In genomic region chr4:78410651-78411050, GRCh38 we compare ENCODE assay signal across 28 cellular contexts.
A peak's percentile ranks its signal among the peaks of the same experiment; 100 is the strongest.
DNase-seq lines count a peak whose midpoint lies in the region; ATAC-seq and TF ChIP-seq lines count a peak whose summit lies in the region.
"Had no signal": no experiment of that assay in that cellular context is flagged by ENCODE, and none has a peak within 500 bp of the region (broad histone marks: within the 10 kb centered on the region; RNA-seq: fewer than 3 reads in every experiment).

No MANE protein-coding gene starts in this region.

- H3K9me3 ChIP-seq in adipocyte (ENCODE audit: control insufficient read depth, low read length) (no peaks in the 10 kb centered on the region), right cardiac atrium (ENCODE audit: control insufficient read depth, low read length) (no peaks in the 10 kb centered on the region)
- H3K9me3 ChIP-seq: Peyer's patch had no signal

- H4K20me1 ChIP-seq in GM23338 (replicated peaks; ENCODE audit: insufficient read depth), result peaks cover 5% of the 10 kb centered on the region; the same call in 1 of the 2 replicates

- DNase-seq in AG08395 (ENCODE audit: low spot score) (peak; percentile 23), EH (ENCODE audit: low read depth) (peak; percentile 67), HS-27A (ENCODE audit: low read depth) (peak; percentile 19), adipocyte (ENCODE audit: low read depth) (peak; percentile 46), GM23338 (ENCODE audit: low spot score) (no peak), NCI-H146 treated with DMSO at 0.1 percent for 48 hours (lab: John Stamatoyannopoulos, UW; ENCODE audit: unreplicated experiment) (no peak), DMS 273 (lab: John Stamatoyannopoulos, UW; ENCODE audit: unreplicated experiment) (no peak), right cardiac atrium (no peak)
- DNase-seq: 8988T; ACHN; AML-193; C1 segment of cervical spinal cord; CD4-positive, alpha-beta memory T cell; COR-L47; DMS153; DND-41; HCEC 1CT; MM.1S; NCI-H1417; NCI-H1694 treated with DMSO at 0.1 percent for 48 hours; NCI-H2081; NCI-H2171; NCI-H226; NCI-H510A; Peyer's patch had no signal

- 83% methylated on average over 1 of the region's 1 CpG for WGBS in right cardiac atrium

- H3K4me3 Mint-ChIP-seq in GM23338, result no peak overlapping the region
- H3K4me3 Mint-ChIP-seq: CD4-positive, alpha-beta memory T cell; IgD-negative memory B cell had no signal

- no peaks in the 10 kb centered on the region for H3K79me2 ChIP-seq in GM23338 (replicated peaks; ENCODE audit: insufficient read depth)

- intact Hi-C loops in right cardiac atrium (cut with DNase I), result no loop called here

- TF ChIP-seq CTCF in GM23338 (conservative IDR thresholded peaks at IDR 0.05; ENCODE audit: low read depth in 2 of 2), result no peak

- no peak overlapping the region for H3K27ac Mint-ChIP-seq in GM23338
- H3K27ac Mint-ChIP-seq: CD4-positive, alpha-beta memory T cell; IgD-negative memory B cell had no signal

- H3K4me1 Mint-ChIP-seq in GM23338, result 0 out of 3 replicates have a peak, but pooled peaks cover 2% of the 10 kb centered on the region
- H3K4me1 Mint-ChIP-seq: CD4-positive, alpha-beta memory T cell; IgD-negative memory B cell had no signal

- H3K27ac ChIP-seq in GM23338 (ENCODE audit: low read depth) (no peak overlapping the region), right cardiac atrium (ENCODE audit: low read length) (no peak overlapping the region)
- H3K27ac ChIP-seq: KMS-11, Peyer's patch had no signal

- ATAC-seq in GM23338 (no peak), right cardiac atrium (no peak)
- ATAC-seq: GM12878 had no signal

- no peaks in the 10 kb centered on the region for H3F3A ChIP-seq in GM23338 (replicated peaks; ENCODE audit: low read depth)

- no peak overlapping the region for H3K4me2 ChIP-seq in GM23338
- H3K4me2 ChIP-seq: KMS-11 had no signal

- no peak overlapping the region for H3K9ac ChIP-seq in adipocyte (ENCODE audit: low read length)
- H3K9ac ChIP-seq: KMS-11 had no signal

- peaks cover 35% of the 10 kb centered on the region for H3K36me3 Mint-ChIP-seq in GM23338 (ENCODE audit: low read depth)
- H3K36me3 Mint-ChIP-seq: CD4-positive, alpha-beta memory T cell had no signal

- no peaks in the 10 kb centered on the region for H3K9me2 ChIP-seq in GM23338 (ENCODE audit: insufficient read depth)

- no peak overlapping the region for H2AFZ ChIP-seq in GM23338

- H3K27me3 ChIP-seq in adipocyte (replicated peaks; ENCODE audit: control insufficient read depth, insufficient read depth, low read length) (no peaks in the 10 kb centered on the region), GM23338 (ENCODE audit: insufficient read depth) (no peaks in the 10 kb centered on the region), right cardiac atrium (ENCODE audit: control insufficient read depth, insufficient read depth) (no peaks in the 10 kb centered on the region)
- H3K27me3 ChIP-seq: Peyer's patch had no signal

- H3K4me3 ChIP-seq in adipocyte (ENCODE audit: low read length), result no peak overlapping the region
- no peak overlapping the region for H3K4me3 ChIP-seq in GM23338
- no peak overlapping the region for H3K4me3 ChIP-seq in right cardiac atrium (ENCODE audit: low read length)
- H3K4me3 ChIP-seq: GM12878, Peyer's patch had no signal

- peaks cover 12% of the 10 kb centered on the region for H3K4me1 ChIP-seq in adipocyte (ENCODE audit: control insufficient read depth, insufficient read depth, low read length)
- H3K4me1 ChIP-seq in GM23338 (ENCODE audit: insufficient read depth), result no peaks in the 10 kb centered on the region
- H3K4me1 ChIP-seq in right cardiac atrium (ENCODE audit: control insufficient read depth, insufficient read depth, low read length), result no peaks in the 10 kb centered on the region
- H3K4me1 ChIP-seq: Peyer's patch had no signal

- H3K36me3 ChIP-seq in adipocyte (ENCODE audit: control insufficient read depth, insufficient read depth, low read length, severe bottlenecking), result no peaks in the 10 kb centered on the region
- H3K36me3 ChIP-seq in GM23338 (ENCODE audit: insufficient read depth), result peaks cover 19% of the 10 kb centered on the region
- H3K36me3 ChIP-seq: Peyer's patch had no signal

- no peaks in the 10 kb centered on the region for H3K9me3 Mint-ChIP-seq in GM23338
- H3K9me3 Mint-ChIP-seq: CD4-positive, alpha-beta memory T cell had no signal

- peaks cover 2% of the 10 kb centered on the region for H3K27me3 Mint-ChIP-seq in GM23338 (ENCODE audit: insufficient read depth, low read depth, poor library complexity)

TF ChIP-seq in GM23338, 12 proteins besides CTCF, POLR2A, EP300 and RAD21 (continues in another document):
- TF ChIP-seq ZNF331 (CRISPR knock-in tag; IDR thresholded peaks at IDR 0.05; ENCODE audit: low read depth) (no peak), EZH2 (IDR thresholded peaks at IDR 0.05; ENCODE audit: low read depth, unreplicated experiment) (no peak), ZNF462 (CRISPR knock-in tag; IDR thresholded peaks at IDR 0.05) (no peak), CREB1 (CRISPR knock-in tag; IDR thresholded peaks at IDR 0.05; ENCODE audit: low read depth) (no peak), NANOG (IDR thresholded peaks at IDR 0.05; ENCODE audit: borderline replicate concordance) (no peak), EZH2phosphoT487 (IDR thresholded peaks at IDR 0.05; ENCODE audit: unreplicated experiment) (no peak), POLR2AphosphoS5 (IDR thresholded peaks at IDR 0.05; ENCODE audit: low read depth) (no peak), ZNF114 (CRISPR knock-in tag; IDR thresholded peaks at IDR 0.05) (no peak), ETS1 (IDR thresholded peaks at IDR 0.05) (no peak)

Comparison
In these comparisons a context has a peak if more than half of its experiments do, and no peak if none do; other contexts are left out.
1. DNase-seq: peak in AG08395 (single experiment), EH (single experiment), HS-27A (single experiment) and adipocyte (single experiment); none in GM23338 (single experiment), NCI-H146 treated with DMSO at 0.1 percent for 48 hours (single experiment), DMS 273 (single experiment) and right cardiac atrium (0 of 3).